1 cellular context compared by ENCODE assay signal in the genomic region with DNA sequence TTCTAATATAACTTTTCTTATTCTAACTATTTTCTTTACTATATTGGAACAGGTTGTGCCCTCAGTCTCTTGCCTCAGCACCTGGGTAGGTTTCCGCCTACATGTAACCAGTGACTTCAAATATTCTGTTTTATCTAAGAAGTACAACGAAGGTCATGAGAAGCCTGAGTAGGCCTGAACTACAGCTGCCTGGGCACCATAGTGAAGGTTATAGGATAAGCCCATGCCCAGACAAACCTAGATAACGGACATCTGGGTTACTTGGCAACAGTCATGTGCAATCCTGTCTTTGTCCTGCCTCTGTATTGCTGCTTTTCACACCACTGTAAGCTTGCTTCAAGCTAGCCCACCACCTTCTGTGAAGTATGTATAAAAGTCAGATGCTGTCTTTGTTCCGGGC.
TF ChIP-seq lines count a peak whose summit lies in the region.

No MANE protein-coding gene starts in this region.

TF ChIP-seq in SK-N-SH, 30 proteins besides CTCF, POLR2A, EP300 and RAD21 (continued from another document):
- TF ChIP-seq ZBTB33 (IDR thresholded peaks at IDR 0.05; ENCODE audit: borderline replicate concordance, low read depth) (no peak), IRF3 (IDR thresholded peaks at IDR 0.05; ENCODE audit: low read depth, low read length) (no peak), FOXM1 (IDR thresholded peaks at IDR 0.05; ENCODE audit: low read depth) (no peak)
TF ChIP-seq in SK-N-SH: peak in this region for 0.
